ENCODE assay signal across 1 cellular context in the genomic region with DNA sequence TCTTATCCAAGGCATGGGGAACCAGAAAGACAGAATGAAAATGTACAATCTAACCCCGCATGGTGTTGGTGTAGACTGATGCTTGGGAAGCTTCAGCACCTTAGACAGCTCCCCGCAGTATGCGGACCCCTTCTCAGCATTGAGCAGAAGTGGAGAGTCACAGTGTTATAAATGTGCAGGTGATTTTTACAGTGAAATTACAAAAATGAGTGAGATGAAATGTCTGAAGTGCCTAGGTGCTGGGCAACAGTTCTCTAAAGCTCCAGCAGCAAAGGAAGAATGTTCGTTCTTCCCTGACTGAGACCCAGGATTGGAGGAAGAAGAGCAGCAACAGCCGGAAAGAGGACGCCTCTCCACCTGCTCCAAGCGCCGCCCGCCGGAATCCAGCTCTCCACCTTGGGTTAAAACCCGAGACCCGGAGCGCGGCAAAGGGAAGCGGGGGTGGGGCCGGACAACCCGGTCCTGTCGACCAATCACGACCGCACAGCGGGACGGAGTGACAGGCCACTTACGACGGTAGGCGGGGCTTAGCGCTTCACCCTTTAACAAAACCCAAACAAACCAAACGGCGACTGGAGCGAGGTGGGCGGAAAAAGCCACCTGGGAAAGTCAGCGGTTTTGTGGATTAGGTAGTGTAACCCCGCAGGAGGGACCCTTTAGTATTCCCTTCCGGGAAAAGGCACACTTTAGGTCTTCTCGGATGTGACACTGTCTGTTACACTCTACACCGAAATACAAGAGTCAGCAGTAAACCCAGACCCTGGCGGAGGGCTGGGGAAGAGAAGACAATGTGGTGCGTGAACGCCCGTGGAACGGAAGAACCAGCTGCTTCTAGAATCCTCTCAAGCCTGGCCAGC.
TF ChIP-seq lines count a peak whose summit lies in the region.

A gene (minus strand): TSS at position 403 of the 857 bp plus-strand sequence. CDS start 436 bp downstream, outside the sequence.

TF ChIP-seq in K562, 482 proteins besides CTCF, POLR2A, EP300 and RAD21 (continued from another document and continues in another):
- TF ChIP-seq, protein P1, sequence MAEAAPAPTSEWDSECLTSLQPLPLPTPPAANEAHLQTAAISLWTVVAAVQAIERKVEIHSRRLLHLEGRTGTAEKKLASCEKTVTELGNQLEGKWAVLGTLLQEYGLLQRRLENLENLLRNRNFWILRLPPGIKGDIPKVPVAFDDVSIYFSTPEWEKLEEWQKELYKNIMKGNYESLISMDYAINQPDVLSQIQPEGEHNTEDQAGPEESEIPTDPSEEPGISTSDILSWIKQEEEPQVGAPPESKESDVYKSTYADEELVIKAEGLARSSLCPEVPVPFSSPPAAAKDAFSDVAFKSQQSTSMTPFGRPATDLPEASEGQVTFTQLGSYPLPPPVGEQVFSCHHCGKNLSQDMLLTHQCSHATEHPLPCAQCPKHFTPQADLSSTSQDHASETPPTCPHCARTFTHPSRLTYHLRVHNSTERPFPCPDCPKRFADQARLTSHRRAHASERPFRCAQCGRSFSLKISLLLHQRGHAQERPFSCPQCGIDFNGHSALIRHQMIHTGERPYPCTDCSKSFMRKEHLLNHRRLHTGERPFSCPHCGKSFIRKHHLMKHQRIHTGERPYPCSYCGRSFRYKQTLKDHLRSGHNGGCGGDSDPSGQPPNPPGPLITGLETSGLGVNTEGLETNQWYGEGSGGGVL (CRISPR knock-in tag; IDR thresholded peaks at IDR 0.05), result no peak
- TF ChIP-seq CXXC5 (CRISPR knock-in tag; IDR thresholded peaks at IDR 0.05) (0 out of 2 replicates have a peak, but pooled peaks have one; percentile 5), GATAD2A (IDR thresholded peaks at IDR 0.05) (no peak), ZBTB17 (CRISPR knock-in tag; IDR thresholded peaks at IDR 0.05) (no peak), ZNF124 (CRISPR knock-in tag; IDR thresholded peaks at IDR 0.05) (no peak), KLF1 (tag; IDR thresholded peaks at IDR 0.05) (no peak), ZNF175 (CRISPR knock-in tag; IDR thresholded peaks at IDR 0.05; ENCODE audit: low read depth) (no peak), TGIF2 (CRISPR knock-in tag; IDR thresholded peaks at IDR 0.05) (peak; percentile 57; the same call in 1 of the 2 replicates), MIER1 (IDR thresholded peaks at IDR 0.05; ENCODE audit: low read depth) (peak; percentile 94), MXI1 (IDR thresholded peaks at IDR 0.05; ENCODE audit: low read depth, low read length) (no peak), SMARCC2 (IDR thresholded peaks at IDR 0.05; ENCODE audit: low read depth) (no peak), PTTG1 (tag; IDR thresholded peaks at IDR 0.05; ENCODE audit: low read depth) (no peak), DPF2 (IDR thresholded peaks at IDR 0.05) (no peak), SIN3A (IDR thresholded peaks at IDR 0.05; ENCODE audit: borderline replicate concordance in 2 of 2, control insufficient read depth in 1 of 2, low read depth in 2 of 2, low read length in 2 of 2) (peak; percentile 31 to 52; a peak in 2 of 4 replicates), ZBTB7A (IDR thresholded peaks at IDR 0.05; ENCODE audit: borderline replicate concordance, control insufficient read depth, low read depth, low read length) (peak; percentile 79), C11orf30 (IDR thresholded peaks at IDR 0.05; ENCODE audit: low read depth) (peak; percentile 58), FUS (optimal IDR thresholded peaks at IDR 0.05; ENCODE audit: low read depth, low read length) (no peak), NFYB (IDR thresholded peaks at IDR 0.05; ENCODE audit: extremely low read depth, insufficient read length) (peak; percentile 56), NFXL1 (CRISPR knock-in tag; IDR thresholded peaks at IDR 0.05) (no peak), FOXP1 (CRISPR knock-in tag; IDR thresholded peaks at IDR 0.05) (no peak), HMGN3 (IDR thresholded peaks at IDR 0.05; ENCODE audit: borderline replicate concordance, extremely low read depth, insufficient read length, low read depth, low read length) (no peak), BMI1 (IDR thresholded peaks at IDR 0.05; ENCODE audit: low read length) (no peak), HDAC2 (IDR thresholded peaks at IDR 0.05) (peak; percentile 46; the same call in 1 of the 2 replicates)
- TF ChIP-seq, protein P2, sequence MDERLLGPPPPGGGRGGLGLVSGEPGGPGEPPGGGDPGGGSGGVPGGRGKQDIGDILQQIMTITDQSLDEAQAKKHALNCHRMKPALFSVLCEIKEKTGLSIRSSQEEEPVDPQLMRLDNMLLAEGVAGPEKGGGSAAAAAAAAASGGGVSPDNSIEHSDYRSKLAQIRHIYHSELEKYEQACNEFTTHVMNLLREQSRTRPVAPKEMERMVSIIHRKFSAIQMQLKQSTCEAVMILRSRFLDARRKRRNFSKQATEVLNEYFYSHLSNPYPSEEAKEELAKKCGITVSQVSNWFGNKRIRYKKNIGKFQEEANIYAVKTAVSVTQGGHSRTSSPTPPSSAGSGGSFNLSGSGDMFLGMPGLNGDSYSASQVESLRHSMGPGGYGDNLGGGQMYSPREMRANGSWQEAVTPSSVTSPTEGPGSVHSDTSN (CRISPR knock-in tag; IDR thresholded peaks at IDR 0.05; ENCODE audit: low read depth), result peak; percentile 62
- TF ChIP-seq, protein P2 (tag; conservative IDR thresholded peaks at IDR 0.05; ENCODE audit: low read depth), result 0 out of 2 replicates have a peak, but pooled peaks have one; percentile 21
- TF ChIP-seq, protein P3, sequence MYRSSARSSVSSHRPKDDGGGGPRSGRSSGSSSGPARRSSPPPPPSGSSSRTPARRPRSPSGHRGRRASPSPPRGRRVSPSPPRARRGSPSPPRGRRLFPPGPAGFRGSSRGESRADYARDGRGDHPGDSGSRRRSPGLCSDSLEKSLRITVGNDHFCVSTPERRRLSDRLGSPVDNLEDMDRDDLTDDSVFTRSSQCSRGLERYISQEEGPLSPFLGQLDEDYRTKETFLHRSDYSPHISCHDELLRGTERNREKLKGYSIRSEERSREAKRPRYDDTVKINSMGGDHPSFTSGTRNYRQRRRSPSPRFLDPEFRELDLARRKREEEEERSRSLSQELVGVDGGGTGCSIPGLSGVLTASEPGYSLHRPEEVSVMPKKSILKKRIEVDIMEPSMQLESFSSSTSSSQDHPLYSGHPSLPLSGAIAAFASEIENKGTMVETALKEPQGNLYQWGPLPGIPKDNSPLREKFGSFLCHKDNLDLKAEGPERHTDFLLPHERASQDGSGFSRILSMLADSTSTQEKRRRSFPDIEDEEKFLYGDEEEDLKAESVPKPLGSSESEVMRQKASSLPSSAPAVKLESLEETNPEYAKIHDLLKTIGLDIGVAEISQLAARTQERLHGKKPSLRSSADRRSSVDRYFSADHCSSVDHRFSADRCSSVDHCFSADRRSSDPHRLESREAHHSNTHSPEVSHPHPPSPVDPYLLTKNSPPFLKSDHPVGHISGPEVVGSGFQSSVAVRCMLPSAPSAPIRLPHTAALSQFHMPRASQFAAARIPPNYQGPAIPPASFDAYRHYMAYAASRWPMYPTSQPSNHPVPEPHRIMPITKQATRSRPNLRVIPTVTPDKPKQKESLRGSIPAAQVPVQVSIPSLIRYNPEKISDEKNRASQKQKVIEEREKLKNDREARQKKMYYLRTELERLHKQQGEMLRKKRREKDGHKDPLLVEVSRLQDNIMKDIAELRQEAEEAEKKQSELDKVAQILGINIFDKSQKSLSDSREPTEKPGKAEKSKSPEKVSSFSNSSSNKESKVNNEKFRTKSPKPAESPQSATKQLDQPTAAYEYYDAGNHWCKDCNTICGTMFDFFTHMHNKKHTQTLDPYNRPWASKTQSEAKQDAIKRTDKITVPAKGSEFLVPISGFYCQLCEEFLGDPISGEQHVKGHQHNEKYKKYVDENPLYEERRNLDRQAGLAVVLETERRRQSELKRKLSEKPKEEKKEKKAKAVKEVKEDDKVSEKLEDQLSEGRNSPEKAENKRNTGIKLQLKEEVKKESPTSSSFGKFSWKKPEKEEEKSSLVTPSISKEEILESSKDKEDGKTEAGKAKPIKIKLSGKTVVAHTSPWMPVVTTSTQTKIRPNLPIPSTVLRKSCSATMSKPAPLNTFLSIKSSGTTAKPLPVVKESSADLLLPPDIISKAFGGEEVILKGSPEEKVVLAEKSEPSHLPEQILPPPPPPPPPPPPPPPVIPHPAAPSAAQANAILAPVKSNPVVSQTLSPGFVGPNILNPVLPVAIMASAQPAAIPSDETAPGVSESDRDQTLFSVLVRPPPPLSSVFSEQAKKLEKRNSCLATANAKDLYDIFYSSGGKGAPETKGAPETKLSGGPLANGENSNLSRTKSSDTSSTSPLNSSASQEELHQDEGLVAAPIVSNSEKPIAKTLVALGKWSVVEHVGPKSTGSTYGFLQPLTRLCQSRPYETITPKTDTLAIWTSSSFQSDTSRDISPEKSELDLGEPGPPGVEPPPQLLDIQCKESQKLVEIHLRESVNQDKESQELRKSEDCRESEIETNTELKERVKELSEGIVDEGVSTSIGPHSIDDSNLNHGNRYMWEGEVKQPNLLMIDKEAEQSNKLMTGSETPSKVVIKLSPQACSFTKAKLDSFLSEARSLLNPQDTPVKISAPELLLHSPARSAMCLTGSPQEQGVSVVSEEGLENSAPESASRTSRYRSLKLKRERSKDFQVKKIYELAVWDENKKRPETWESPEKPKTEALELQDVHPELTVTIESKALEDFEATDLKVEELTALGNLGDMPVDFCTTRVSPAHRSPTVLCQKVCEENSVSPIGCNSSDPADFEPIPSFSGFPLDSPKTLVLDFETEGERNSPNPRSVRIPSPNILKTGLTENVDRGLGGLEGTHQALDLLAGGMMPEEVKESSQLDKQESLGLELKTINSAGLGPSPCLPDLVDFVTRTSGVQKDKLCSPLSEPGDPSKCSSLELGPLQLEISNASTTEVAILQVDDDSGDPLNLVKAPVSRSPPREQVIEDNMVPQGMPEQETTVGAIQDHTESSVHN (IDR thresholded peaks at IDR 0.05; ENCODE audit: borderline replicate concordance in 1 of 2, low read depth in 1 of 2), result no peak
- TF ChIP-seq, protein P4, sequence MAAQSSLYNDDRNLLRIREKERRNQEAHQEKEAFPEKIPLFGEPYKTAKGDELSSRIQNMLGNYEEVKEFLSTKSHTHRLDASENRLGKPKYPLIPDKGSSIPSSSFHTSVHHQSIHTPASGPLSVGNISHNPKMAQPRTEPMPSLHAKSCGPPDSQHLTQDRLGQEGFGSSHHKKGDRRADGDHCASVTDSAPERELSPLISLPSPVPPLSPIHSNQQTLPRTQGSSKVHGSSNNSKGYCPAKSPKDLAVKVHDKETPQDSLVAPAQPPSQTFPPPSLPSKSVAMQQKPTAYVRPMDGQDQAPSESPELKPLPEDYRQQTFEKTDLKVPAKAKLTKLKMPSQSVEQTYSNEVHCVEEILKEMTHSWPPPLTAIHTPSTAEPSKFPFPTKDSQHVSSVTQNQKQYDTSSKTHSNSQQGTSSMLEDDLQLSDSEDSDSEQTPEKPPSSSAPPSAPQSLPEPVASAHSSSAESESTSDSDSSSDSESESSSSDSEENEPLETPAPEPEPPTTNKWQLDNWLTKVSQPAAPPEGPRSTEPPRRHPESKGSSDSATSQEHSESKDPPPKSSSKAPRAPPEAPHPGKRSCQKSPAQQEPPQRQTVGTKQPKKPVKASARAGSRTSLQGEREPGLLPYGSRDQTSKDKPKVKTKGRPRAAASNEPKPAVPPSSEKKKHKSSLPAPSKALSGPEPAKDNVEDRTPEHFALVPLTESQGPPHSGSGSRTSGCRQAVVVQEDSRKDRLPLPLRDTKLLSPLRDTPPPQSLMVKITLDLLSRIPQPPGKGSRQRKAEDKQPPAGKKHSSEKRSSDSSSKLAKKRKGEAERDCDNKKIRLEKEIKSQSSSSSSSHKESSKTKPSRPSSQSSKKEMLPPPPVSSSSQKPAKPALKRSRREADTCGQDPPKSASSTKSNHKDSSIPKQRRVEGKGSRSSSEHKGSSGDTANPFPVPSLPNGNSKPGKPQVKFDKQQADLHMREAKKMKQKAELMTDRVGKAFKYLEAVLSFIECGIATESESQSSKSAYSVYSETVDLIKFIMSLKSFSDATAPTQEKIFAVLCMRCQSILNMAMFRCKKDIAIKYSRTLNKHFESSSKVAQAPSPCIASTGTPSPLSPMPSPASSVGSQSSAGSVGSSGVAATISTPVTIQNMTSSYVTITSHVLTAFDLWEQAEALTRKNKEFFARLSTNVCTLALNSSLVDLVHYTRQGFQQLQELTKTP (IDR thresholded peaks at IDR 0.05; ENCODE audit: low read depth in 1 of 2, partially characterized antibody in 2 of 2), result peak in 1 of 2 experiments; percentile 88
- TF ChIP-seq, protein P5, sequence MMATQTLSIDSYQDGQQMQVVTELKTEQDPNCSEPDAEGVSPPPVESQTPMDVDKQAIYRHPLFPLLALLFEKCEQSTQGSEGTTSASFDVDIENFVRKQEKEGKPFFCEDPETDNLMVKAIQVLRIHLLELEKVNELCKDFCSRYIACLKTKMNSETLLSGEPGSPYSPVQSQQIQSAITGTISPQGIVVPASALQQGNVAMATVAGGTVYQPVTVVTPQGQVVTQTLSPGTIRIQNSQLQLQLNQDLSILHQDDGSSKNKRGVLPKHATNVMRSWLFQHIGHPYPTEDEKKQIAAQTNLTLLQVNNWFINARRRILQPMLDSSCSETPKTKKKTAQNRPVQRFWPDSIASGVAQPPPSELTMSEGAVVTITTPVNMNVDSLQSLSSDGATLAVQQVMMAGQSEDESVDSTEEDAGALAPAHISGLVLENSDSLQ (IDR thresholded peaks at IDR 0.05), result peak; percentile 97
- TF ChIP-seq, protein P6, sequence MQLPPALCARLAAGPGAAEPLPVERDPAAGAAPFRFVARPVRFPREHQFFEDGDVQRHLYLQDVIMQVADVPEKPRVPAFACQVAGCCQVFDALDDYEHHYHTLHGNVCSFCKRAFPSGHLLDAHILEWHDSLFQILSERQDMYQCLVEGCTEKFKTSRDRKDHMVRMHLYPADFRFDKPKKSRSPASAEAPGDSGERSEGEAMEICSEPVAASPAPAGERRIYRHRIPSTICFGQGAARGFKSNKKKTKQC (CRISPR knock-in tag; IDR thresholded peaks at IDR 0.05), result peak; percentile 6; the same call in 1 of the 2 replicates
- TF ChIP-seq, protein P7, sequence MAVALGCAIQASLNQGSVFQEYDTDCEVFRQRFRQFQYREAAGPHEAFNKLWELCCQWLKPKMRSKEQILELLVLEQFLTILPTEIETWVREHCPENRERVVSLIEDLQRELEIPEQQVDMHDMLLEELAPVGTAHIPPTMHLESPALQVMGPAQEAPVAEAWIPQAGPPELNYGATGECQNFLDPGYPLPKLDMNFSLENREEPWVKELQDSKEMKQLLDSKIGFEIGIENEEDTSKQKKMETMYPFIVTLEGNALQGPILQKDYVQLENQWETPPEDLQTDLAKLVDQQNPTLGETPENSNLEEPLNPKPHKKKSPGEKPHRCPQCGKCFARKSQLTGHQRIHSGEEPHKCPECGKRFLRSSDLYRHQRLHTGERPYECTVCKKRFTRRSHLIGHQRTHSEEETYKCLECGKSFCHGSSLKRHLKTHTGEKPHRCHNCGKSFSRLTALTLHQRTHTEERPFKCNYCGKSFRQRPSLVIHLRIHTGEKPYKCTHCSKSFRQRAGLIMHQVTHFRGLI (CRISPR knock-in tag; IDR thresholded peaks at IDR 0.05), result no peak
- TF ChIP-seq, protein P8, sequence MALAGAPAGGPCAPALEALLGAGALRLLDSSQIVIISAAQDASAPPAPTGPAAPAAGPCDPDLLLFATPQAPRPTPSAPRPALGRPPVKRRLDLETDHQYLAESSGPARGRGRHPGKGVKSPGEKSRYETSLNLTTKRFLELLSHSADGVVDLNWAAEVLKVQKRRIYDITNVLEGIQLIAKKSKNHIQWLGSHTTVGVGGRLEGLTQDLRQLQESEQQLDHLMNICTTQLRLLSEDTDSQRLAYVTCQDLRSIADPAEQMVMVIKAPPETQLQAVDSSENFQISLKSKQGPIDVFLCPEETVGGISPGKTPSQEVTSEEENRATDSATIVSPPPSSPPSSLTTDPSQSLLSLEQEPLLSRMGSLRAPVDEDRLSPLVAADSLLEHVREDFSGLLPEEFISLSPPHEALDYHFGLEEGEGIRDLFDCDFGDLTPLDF (CRISPR knock-in tag; IDR thresholded peaks at IDR 0.05), result 0 out of 2 replicates have a peak, but pooled peaks have one; percentile 24
